In genomic region chr1:70431874-70432273, GRCh38 we compare ENCODE assay signal across 8 cellular contexts.
"Had no signal": no experiment of that assay in that cellular context is flagged by ENCODE, and none has a peak within 500 bp of the region (broad histone marks: within the 10 kb centered on the region; RNA-seq: fewer than 3 reads in every experiment).

No MANE protein-coding gene starts in this region.

- H3K4me3 ChIP-seq: GM23338 had no signal

- H3K27ac ChIP-seq: HL-60, KMS-11 had no signal

- DNase-seq: H9, HCEC 1CT, KBM-7 had no signal

- FAIRE-seq: H1, H54 had no signal

- ATAC-seq: GM23338 had no signal
